Comparison of ENCODE assay signal across 9 cellular contexts in genomic region chr19:12872941-12873890, GRCh38. TPM values are rescaled to one million over a fixed set of nuclear protein-coding genes. Genes with fewer than 3 reads are reported as not detected.
A peak's percentile ranks its signal among the peaks of the same experiment; 100 is the strongest.
DNase-seq lines count a peak whose midpoint lies in the region; ATAC-seq, FAIRE-seq and TF ChIP-seq lines count a peak whose summit lies in the region.
"Had no signal": no experiment of that assay in that cellular context is flagged by ENCODE, and none has a peak within 500 bp of the region (broad histone marks: within the 10 kb centered on the region; RNA-seq: fewer than 3 reads in every experiment).

No MANE protein-coding gene starts in this region.

- FAIRE-seq in GM12891 (lab: Jason Lieb, UNC) = no peak

- H3K36me3 Mint-ChIP-seq in activated naive CD8-positive, alpha-beta T cell treated with anti-CD3 and anti-CD28 coated beads, Interleukin-2, amount 50 U/mL, for 24 hours (ENCODE audit: low read depth) = peaks cover 13% of the 10 kb centered on the region
- H3K36me3 Mint-ChIP-seq in progenitor cell of endocrine pancreas (ENCODE audit: insufficient read depth) = peaks cover 22% of the 10 kb centered on the region

- H3K27me3 ChIP-seq in Panc1 (ENCODE audit: control insufficient read depth, insufficient read depth, low read length) = no peaks in the 10 kb centered on the region

- ATAC-seq in Panc1 = peak; percentile 79
- peak; percentile 14 for ATAC-seq in activated naive CD8-positive, alpha-beta T cell treated with anti-CD3 and anti-CD28 coated beads, Interleukin-2, amount 50 U/mL, for 24 hours
- ATAC-seq in GM19324 (IDR thresholded peaks at IDR 0.05; ENCODE audit: low FRiP score, unreplicated experiment) = no peak

- H3K36me3 ChIP-seq in Panc1 (ENCODE audit: control insufficient read depth, insufficient read depth, low read length) = no peaks in the 10 kb centered on the region

- no peaks in the 10 kb centered on the region for H3K9me3 ChIP-seq in Panc1 (ENCODE audit: control insufficient read depth, insufficient read depth, low read depth, low read length)

- no peak overlapping the region for H3K4me3 Mint-ChIP-seq in activated naive CD8-positive, alpha-beta T cell treated with anti-CD3 and anti-CD28 coated beads, Interleukin-2, amount 50 U/mL, for 24 hours
- H3K4me3 Mint-ChIP-seq in progenitor cell of endocrine pancreas (ENCODE audit: low read depth) = no peak overlapping the region

- POLR2A ChIA-PET in Panc1 (lab: Charles Lee) = no interaction called here

- intact Hi-C loops in Panc1 (cut with micrococcal nuclease; ENCODE audit: unreplicated experiment) = no loop called here

- H3K9me3 Mint-ChIP-seq in activated naive CD8-positive, alpha-beta T cell treated with anti-CD3 and anti-CD28 coated beads, Interleukin-2, amount 50 U/mL, for 24 hours = peaks cover 4% of the 10 kb centered on the region
- H3K9me3 Mint-ChIP-seq in progenitor cell of endocrine pancreas (ENCODE audit: low read depth) = peaks cover 8% of the 10 kb centered on the region

- CTCF ChIA-PET in Panc1 (lab: Charles Lee) = interaction anchor here (0.6 to 1.1 kb wide), 5 partner anchors 8 to 1478 kb away, joined by 3 to 11 read pairs (median 6); partner anchors contain the start of gene DNASE2

- no peak overlapping the region for H3K27ac ChIP-seq in Panc1 (ENCODE audit: low read length)

- H3K4me1 Mint-ChIP-seq in activated naive CD8-positive, alpha-beta T cell treated with anti-CD3 and anti-CD28 coated beads, Interleukin-2, amount 50 U/mL, for 24 hours = peaks cover under 1% of the 10 kb centered on the region
- no peaks in the 10 kb centered on the region for H3K4me1 Mint-ChIP-seq in progenitor cell of endocrine pancreas (ENCODE audit: low read depth)

- no peak for TF ChIP-seq POLR2A in GM12891 (IDR thresholded peaks at IDR 0.05; ENCODE audit: low read depth, low read length)

- in situ Hi-C loops in Panc1 (cut with HindIII; ENCODE audit: low pct_unique_long_range_greater_than_20kb, low sequenced_read_pairs) = no loop called here

- H3K27me3 Mint-ChIP-seq in activated naive CD8-positive, alpha-beta T cell treated with anti-CD3 and anti-CD28 coated beads, Interleukin-2, amount 50 U/mL, for 24 hours = no peaks in the 10 kb centered on the region
- peaks cover 3% of the 10 kb centered on the region for H3K27me3 Mint-ChIP-seq in progenitor cell of endocrine pancreas

- H3K27ac Mint-ChIP-seq in activated naive CD8-positive, alpha-beta T cell treated with anti-CD3 and anti-CD28 coated beads, Interleukin-2, amount 50 U/mL, for 24 hours = no peak overlapping the region
- H3K27ac Mint-ChIP-seq in progenitor cell of endocrine pancreas = no peak overlapping the region

- no TSS peak for BruUV-seq in Panc1 (replicated peaks; lab: Mats Ljungman, UMichigan)

- H3K4me1 ChIP-seq in Panc1 (ENCODE audit: control insufficient read depth, insufficient read depth, low read length) = no peaks in the 10 kb centered on the region

- TF ChIP-seq CTCF in Panc1 (IDR thresholded peaks at IDR 0.05) (no peak; the same call in 1 of the 2 replicates), progenitor cell of endocrine pancreas (IDR thresholded peaks at IDR 0.05; ENCODE audit: unreplicated experiment) (no peak)

- H3K4me3 ChIP-seq in Panc1 (ENCODE audit: low read depth in 2 of 2, low read length in 2 of 2) = peak overlapping the region; percentile 13 to 27; a peak in 2 of 4 replicates

- DNase-seq in GM12891 (ENCODE audit: insufficient read length, low spot score) (peak; percentile 55), Panc1 (ENCODE audit: low read depth, low spot score) (no peak), iPS-NIHi11 (ENCODE audit: low spot score) (peak; percentile 67), KG1 (lab: John Stamatoyannopoulos, UW) (no peak), progenitor cell of endocrine pancreas (ENCODE audit: low spot score, unreplicated experiment) (no peak)
- DNase-seq in activated naive CD8-positive, alpha-beta T cell treated with anti-CD3 and anti-CD28 coated beads, Interleukin-2, amount 50 U/mL, for 24 hours = peak; percentile 57
- DNase-seq in stimulated activated CD8-positive, alpha-beta memory T cell treated with anti-CD3 and anti-CD28 coated beads, Interleukin-12 subunit alpha, Interleukin-12 subunit beta, amount 100 ng/mL, for 4 hours (ENCODE audit: low read depth) = peak; percentile 42

TF ChIP-seq in GM12891, 5 proteins besides CTCF, POLR2A, EP300 and RAD21:
- TF ChIP-seq POLR2AphosphoS5 (IDR thresholded peaks at IDR 0.05; ENCODE audit: low read depth, low read length) (no peak), POU2F2 (IDR thresholded peaks at IDR 0.05; ENCODE audit: low read depth, low read length) (no peak), PAX5 (IDR thresholded peaks at IDR 0.05; ENCODE audit: insufficient read depth, low read length, severe bottlenecking) (no peak), TAF1 (IDR thresholded peaks at IDR 0.05; ENCODE audit: low read depth, low read length) (no peak), SPI1 (IDR thresholded peaks at IDR 0.05; ENCODE audit: low read depth, low read length) (no peak)

RNA-seq across cellular contexts. Expression of gene DNASE2, which starts 8.0 kb away (rescaled TPM):
- 11.8 TPM for polyA plus RNA-seq in GM12891 (2012; ENCODE audit: low read depth, missing spikeins)
- total RNA-seq in Panc1 (2021; ENCODE audit: unreplicated experiment) = 78.9 TPM
- 130 TPM for polyA plus RNA-seq in Panc1 (2012; ENCODE audit: insufficient read length)
- 26.0 and 31.7 TPM in 2 replicates for total RNA-seq in progenitor cell of endocrine pancreas

RNA-seq across cellular contexts. Expression of gene KLF1, which starts 13.8 kb away (rescaled TPM):
- 0.05 TPM for polyA plus RNA-seq in GM12891 (2012; ENCODE audit: low read depth, missing spikeins)
- 0.10 TPM for total RNA-seq in Panc1 (2021; ENCODE audit: unreplicated experiment)
- polyA plus RNA-seq in Panc1 (2012; ENCODE audit: insufficient read length) = not detected
- not detected in 2 replicates for total RNA-seq in progenitor cell of endocrine pancreas
- total RNA-seq: pulmonary artery endothelial cell had no signal

RNA-seq across cellular contexts. Expression of gene GCDH, which starts 17.7 kb away (rescaled TPM):
- 27.1 TPM for polyA plus RNA-seq in GM12891 (2012; ENCODE audit: low read depth, missing spikeins)
- 15.6 TPM for total RNA-seq in Panc1 (2021; ENCODE audit: unreplicated experiment)
- polyA plus RNA-seq in Panc1 (2012; ENCODE audit: insufficient read length) = 15.0 TPM
- total RNA-seq in progenitor cell of endocrine pancreas = 59.3 and 60.6 TPM in 2 replicates

RNA-seq across cellular contexts. Expression of gene MAST1, which starts 34.9 kb away (rescaled TPM):
- 0.82 TPM for polyA plus RNA-seq in GM12891 (2012; ENCODE audit: low read depth, missing spikeins)
- total RNA-seq in Panc1 (2021; ENCODE audit: unreplicated experiment) (3.1 TPM), progenitor cell of endocrine pancreas (5.3 and 5.9 TPM in 2 replicates)
- polyA plus RNA-seq in Panc1 (2012; ENCODE audit: insufficient read length) = 7.5 TPM

RNA-seq across cellular contexts. Expression of gene RTBDN, which starts 38.8 kb away (rescaled TPM):
- polyA plus RNA-seq in GM12891 (2012; ENCODE audit: low read depth, missing spikeins) = not detected
- 2.4 TPM for total RNA-seq in Panc1 (2021; ENCODE audit: unreplicated experiment)
- polyA plus RNA-seq in Panc1 (2012; ENCODE audit: insufficient read length) = 2.0 TPM
- total RNA-seq in progenitor cell of endocrine pancreas = not detected in 2 replicates
- total RNA-seq: pulmonary artery endothelial cell had no signal

Comparison
In these comparisons a context has a peak if more than half of its experiments do, and no peak if none do; other contexts are left out.
1. DNase-seq: peak in GM12891 (single experiment), activated naive CD8-positive, alpha-beta T cell treated with anti-CD3 and anti-CD28 coated beads, Interleukin-2, amount 50 U/mL, for 24 hours (single experiment), iPS-NIHi11 (single experiment) and stimulated activated CD8-positive, alpha-beta memory T cell treated with anti-CD3 and anti-CD28 coated beads, Interleukin-12 subunit alpha, Interleukin-12 subunit beta, amount 100 ng/mL, for 4 hours (single experiment); none in Panc1 (single experiment), KG1 (single experiment) and progenitor cell of endocrine pancreas (single experiment).